ENCODE assay signal across 1 cellular context in genomic region chr15:66833372-66833771, GRCh38.
TF ChIP-seq lines count a peak whose summit lies in the region.

No MANE protein-coding gene starts in this region.

TF ChIP-seq in SK-N-SH, 30 proteins besides CTCF, POLR2A, EP300 and RAD21 (continued from another document):
- TF ChIP-seq REST (IDR thresholded peaks at IDR 0.05; ENCODE audit: low read depth, low read length) (no peak), GATA2 (CRISPR knock-in tag; IDR thresholded peaks at IDR 0.05) (no peak), ELF1 (IDR thresholded peaks at IDR 0.05) (no peak), TCF12 (IDR thresholded peaks at IDR 0.05) (no peak)
- TF ChIP-seq, protein P1, sequence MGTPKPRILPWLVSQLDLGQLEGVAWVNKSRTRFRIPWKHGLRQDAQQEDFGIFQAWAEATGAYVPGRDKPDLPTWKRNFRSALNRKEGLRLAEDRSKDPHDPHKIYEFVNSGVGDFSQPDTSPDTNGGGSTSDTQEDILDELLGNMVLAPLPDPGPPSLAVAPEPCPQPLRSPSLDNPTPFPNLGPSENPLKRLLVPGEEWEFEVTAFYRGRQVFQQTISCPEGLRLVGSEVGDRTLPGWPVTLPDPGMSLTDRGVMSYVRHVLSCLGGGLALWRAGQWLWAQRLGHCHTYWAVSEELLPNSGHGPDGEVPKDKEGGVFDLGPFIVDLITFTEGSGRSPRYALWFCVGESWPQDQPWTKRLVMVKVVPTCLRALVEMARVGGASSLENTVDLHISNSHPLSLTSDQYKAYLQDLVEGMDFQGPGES (IDR thresholded peaks at IDR 0.05; ENCODE audit: low read depth, low read length), result no peak
